In genomic region chr14:68607081-68607851, GRCh38 we compare ENCODE assay signal across 1 cellular context.
A peak's percentile ranks its signal among the peaks of the same experiment; 100 is the strongest.
TF ChIP-seq lines count a peak whose summit lies in the region.

No MANE protein-coding gene starts in this region.

TF ChIP-seq in HepG2, 621 proteins besides CTCF, POLR2A, EP300 and RAD21 (continued from another document and continues in another):
- TF ChIP-seq CEBPB (IDR thresholded peaks at IDR 0.05; ENCODE audit: borderline replicate concordance, low read depth, low read length): no peak
- TF ChIP-seq ZFP36L2 (CRISPR knock-in tag; IDR thresholded peaks at IDR 0.05): no peak
- 0 out of 2 replicates have a peak, but pooled peaks have one; percentile 63 for TF ChIP-seq CSRNP1 (CRISPR knock-in tag; IDR thresholded peaks at IDR 0.05)
- no peak for TF ChIP-seq ZNF589 (CRISPR knock-in tag; conservative IDR thresholded peaks at IDR 0.05)
- no peak for TF ChIP-seq ZNF326 (CRISPR knock-in tag; IDR thresholded peaks at IDR 0.05; ENCODE audit: borderline replicate concordance)
- peak; percentile 87 for TF ChIP-seq FOXA3 (CRISPR knock-in tag; IDR thresholded peaks at IDR 0.05)
- peak; percentile 66 for TF ChIP-seq ZNF501 (CRISPR knock-in tag; IDR thresholded peaks at IDR 0.05)
- TF ChIP-seq ZNF331 (CRISPR knock-in tag; IDR thresholded peaks at IDR 0.05): peak; percentile 63; the same call in 1 of the 2 replicates
- 0 out of 2 replicates have a peak, but pooled peaks have one; percentile 59 for TF ChIP-seq ETV6 (CRISPR knock-in tag; conservative IDR thresholded peaks at IDR 0.05)
- no peak for TF ChIP-seq ZNF44 (CRISPR knock-in tag; IDR thresholded peaks at IDR 0.05)
- TF ChIP-seq SOX5 (CRISPR knock-in tag; IDR thresholded peaks at IDR 0.05; ENCODE audit: borderline replicate concordance): peak; percentile 58; the same call in 1 of the 2 replicates
- no peak for TF ChIP-seq ZC3H13 (CRISPR knock-in tag; IDR thresholded peaks at IDR 0.05)
- no peak for TF ChIP-seq ZNF264 (CRISPR knock-in tag; IDR thresholded peaks at IDR 0.05)
- peak; percentile 47; the same call in 1 of the 2 replicates for TF ChIP-seq SIX1 (CRISPR knock-in tag; IDR thresholded peaks at IDR 0.05; ENCODE audit: borderline replicate concordance)
- no peak for TF ChIP-seq ZNF83 (CRISPR knock-in tag; IDR thresholded peaks at IDR 0.05; ENCODE audit: borderline replicate concordance)
- peak; percentile 70; the same call in 1 of the 2 replicates for TF ChIP-seq ZFP91 (CRISPR knock-in tag; IDR thresholded peaks at IDR 0.05; ENCODE audit: borderline replicate concordance)
- TF ChIP-seq YEATS2 (CRISPR knock-in tag; IDR thresholded peaks at IDR 0.05; ENCODE audit: borderline replicate concordance): peak; percentile 38; the same call in 1 of the 2 replicates
- 0 out of 2 replicates have a peak, but pooled peaks have one; percentile 28 for TF ChIP-seq HMG20A (CRISPR knock-in tag; IDR thresholded peaks at IDR 0.05; ENCODE audit: borderline replicate concordance)
- peak; percentile 48 for TF ChIP-seq ZFY (CRISPR knock-in tag; IDR thresholded peaks at IDR 0.05)
- peak; percentile 28; the same call in 1 of the 2 replicates for TF ChIP-seq FOSL2 (CRISPR knock-in tag; IDR thresholded peaks at IDR 0.05)
- TF ChIP-seq SOX6 (IDR thresholded peaks at IDR 0.05): no peak
- peak; percentile 73 for TF ChIP-seq SOX6 (CRISPR knock-in tag; IDR thresholded peaks at IDR 0.05)
- peak; percentile 88 for TF ChIP-seq ZNF687 (CRISPR knock-in tag; IDR thresholded peaks at IDR 0.05)
- no peak for TF ChIP-seq RELA (CRISPR knock-in tag; IDR thresholded peaks at IDR 0.05)
- no peak for TF ChIP-seq ZNF275 (CRISPR knock-in tag; IDR thresholded peaks at IDR 0.05; ENCODE audit: borderline replicate concordance)
- no peak for TF ChIP-seq ZNF549 (CRISPR knock-in tag; IDR thresholded peaks at IDR 0.05)
- TF ChIP-seq ZSCAN9 (CRISPR knock-in tag; IDR thresholded peaks at IDR 0.05; ENCODE audit: borderline replicate concordance): 0 out of 2 replicates have a peak, but pooled peaks have one; percentile 49
- TF ChIP-seq ZNF354B (CRISPR knock-in tag; IDR thresholded peaks at IDR 0.05): no peak
- TF ChIP-seq ARNT2 (CRISPR knock-in tag; IDR thresholded peaks at IDR 0.05; ENCODE audit: low read depth): 0 out of 2 replicates have a peak, but pooled peaks have one; percentile 60
- TF ChIP-seq NR2F1 (CRISPR knock-in tag; IDR thresholded peaks at IDR 0.05): no peak
- TF ChIP-seq ZNF609 (CRISPR knock-in tag; IDR thresholded peaks at IDR 0.05; ENCODE audit: borderline replicate concordance): peak; percentile 60; the same call in 1 of the 2 replicates
- no peak for TF ChIP-seq CC2D1A (CRISPR knock-in tag; IDR thresholded peaks at IDR 0.05)
- no peak for TF ChIP-seq JUND (CRISPR knock-in tag; IDR thresholded peaks at IDR 0.05)
- peak; percentile 63; the same call in 1 of the 2 replicates for TF ChIP-seq ZGPAT (CRISPR knock-in tag; IDR thresholded peaks at IDR 0.05)
- TF ChIP-seq RCOR2 (CRISPR knock-in tag; IDR thresholded peaks at IDR 0.05): peak; percentile 83
- TF ChIP-seq CBFB (CRISPR knock-in tag; IDR thresholded peaks at IDR 0.05): no peak; the same call in 1 of the 2 replicates
- no peak for TF ChIP-seq ZSCAN22 (CRISPR knock-in tag; IDR thresholded peaks at IDR 0.05)
- 0 out of 2 replicates have a peak, but pooled peaks have one; percentile 13 for TF ChIP-seq HNRNPL (IDR thresholded peaks at IDR 0.05; ENCODE audit: low read depth, low read length)
- TF ChIP-seq ZBTB34 (CRISPR knock-in tag; IDR thresholded peaks at IDR 0.05): peak; percentile 47; the same call in 1 of the 2 replicates
- no peak for TF ChIP-seq THAP9 (CRISPR knock-in tag; IDR thresholded peaks at IDR 0.05; ENCODE audit: borderline replicate concordance)
